ENCODE assay signal across 2 cellular contexts in genomic region chr3:53224536-53224935, GRCh38.
TF ChIP-seq lines count a peak whose summit lies in the region.

No MANE protein-coding gene starts in this region.

TF ChIP-seq in HepG2, 621 proteins besides CTCF, POLR2A, EP300 and RAD21 (continued from another document):
- TF ChIP-seq PLSCR1 (CRISPR knock-in tag; IDR thresholded peaks at IDR 0.05; ENCODE audit: borderline replicate concordance), result no peak
- no peak for TF ChIP-seq ZNF224 (CRISPR knock-in tag; IDR thresholded peaks at IDR 0.05)
- TF ChIP-seq TFAP4 (IDR thresholded peaks at IDR 0.05; ENCODE audit: borderline replicate concordance, low read depth), result no peak
- no peak for TF ChIP-seq ZNF740 (CRISPR knock-in tag; IDR thresholded peaks at IDR 0.05)
- TF ChIP-seq ZNF691 (CRISPR knock-in tag; IDR thresholded peaks at IDR 0.05; ENCODE audit: borderline replicate concordance, low read depth), result no peak
- no peak for TF ChIP-seq TEF (CRISPR knock-in tag; IDR thresholded peaks at IDR 0.05)
- TF ChIP-seq CHD4 (IDR thresholded peaks at IDR 0.05; ENCODE audit: borderline replicate concordance, low read length), result no peak
- TF ChIP-seq IKZF5 (CRISPR knock-in tag; IDR thresholded peaks at IDR 0.05), result no peak
- no peak for TF ChIP-seq EHMT2 (IDR thresholded peaks at IDR 0.05; ENCODE audit: borderline replicate concordance, low read depth, low read length)
- TF ChIP-seq PRMT3 (CRISPR knock-in tag; IDR thresholded peaks at IDR 0.05; ENCODE audit: borderline replicate concordance, low read depth), result no peak
- TF ChIP-seq ZBTB3 (CRISPR knock-in tag; IDR thresholded peaks at IDR 0.05; ENCODE audit: borderline replicate concordance, low read depth), result no peak
- TF ChIP-seq ZFP82 (CRISPR knock-in tag; IDR thresholded peaks at IDR 0.05; ENCODE audit: borderline replicate concordance), result no peak
- TF ChIP-seq RARA (CRISPR knock-in tag; IDR thresholded peaks at IDR 0.05), result no peak
- no peak for TF ChIP-seq ZNF567 (CRISPR knock-in tag; IDR thresholded peaks at IDR 0.05; ENCODE audit: borderline replicate concordance)
- no peak for TF ChIP-seq NFAT5 (CRISPR knock-in tag; IDR thresholded peaks at IDR 0.05)
- TF ChIP-seq ZNF615 (CRISPR knock-in tag; IDR thresholded peaks at IDR 0.05; ENCODE audit: borderline replicate concordance), result no peak

TF ChIP-seq in PFSK-1, 5 proteins besides CTCF, POLR2A, EP300 and RAD21:
- TF ChIP-seq REST (IDR thresholded peaks at IDR 0.05; ENCODE audit: insufficient read depth in 1 of 2, low read depth in 2 of 2, low read length in 2 of 2) (no peak), TAF1 (IDR thresholded peaks at IDR 0.05; ENCODE audit: borderline replicate concordance, insufficient read depth, low read length) (no peak), SIN3A (IDR thresholded peaks at IDR 0.05; ENCODE audit: borderline replicate concordance, insufficient read depth, low read length) (no peak), POLR2AphosphoS5 (IDR thresholded peaks at IDR 0.05; ENCODE audit: low read depth, low read length) (peak; percentile 34; the same call in 1 of the 2 replicates), FOXP2 (optimal IDR thresholded peaks at IDR 0.05; ENCODE audit: borderline replicate concordance, extremely low read depth, extremely low read length, insufficient read depth) (no peak)
